In the genomic region with DNA sequence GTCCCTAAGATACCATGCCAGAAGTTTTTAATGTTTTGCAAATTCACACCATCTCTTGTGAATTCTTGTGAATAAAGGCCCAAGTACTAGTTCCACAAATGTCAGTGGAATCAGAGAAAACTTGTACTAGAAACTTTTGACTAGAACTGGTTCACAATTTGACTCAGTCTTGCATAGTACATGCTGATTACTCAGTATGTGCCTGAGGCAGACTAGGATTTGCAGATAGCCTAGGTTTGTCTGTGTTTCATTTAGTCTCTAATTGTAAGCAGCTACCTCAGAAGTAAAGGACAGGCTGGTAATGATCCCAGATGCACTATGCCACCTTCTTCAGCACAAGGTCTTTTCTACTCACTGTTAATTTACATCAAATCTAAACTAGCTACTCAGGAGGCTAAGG, we compare ENCODE assay signal across 16 cellular contexts.
"Had no signal": no experiment of that assay in that cellular context is flagged by ENCODE, and none has a peak within 500 bp of the region (broad histone marks: within the 10 kb centered on the region; RNA-seq: fewer than 3 reads in every experiment).

No MANE protein-coding gene starts in this region.

- H3K27ac Mint-ChIP-seq: activated naive CD8-positive, alpha-beta T cell treated with anti-CD3 and anti-CD28 coated beads, Interleukin-2, amount 10 ng/mL, durations not matched to agents 7 days and 5 days had no signal

- H3K9me3 ChIP-seq: psoas muscle, right lobe of liver, stomach, thoracic aorta had no signal

- H3K9me3 Mint-ChIP-seq: activated naive CD8-positive, alpha-beta T cell treated with anti-CD3 and anti-CD28 coated beads, Interleukin-2, amount 10 ng/mL, durations not matched to agents 7 days and 5 days; neural crest cell had no signal

- DNase-seq: activated gamma-delta T cell; activated naive CD8-positive, alpha-beta T cell treated with anti-CD3 and anti-CD28 coated beads, Interleukin-2, amount 10 ng/mL, durations not matched to agents 7 days and 5 days; aorta; dermis blood vessel endothelial cell; erythroblast; islet precursor cell; psoas muscle; right lobe of liver; stimulated activated CD4-positive, alpha-beta T cell treated with anti-CD3 and anti-CD28 coated beads, Interleukin-4, amount 100 ng/mL, for 4 hours; stimulated activated CD8-positive, alpha-beta memory T cell treated with anti-CD3 and anti-CD28 coated beads, Interleukin-4, amount 100 ng/mL, for 48 hours; stomach had no signal

- H3K4me3 Mint-ChIP-seq: activated naive CD8-positive, alpha-beta T cell treated with anti-CD3 and anti-CD28 coated beads, Interleukin-2, amount 10 ng/mL, durations not matched to agents 7 days and 5 days; neural crest cell had no signal

- H3K27ac ChIP-seq: hepatocyte, psoas muscle, right lobe of liver, stomach, thoracic aorta had no signal

- H3K4me1 ChIP-seq: right lobe of liver had no signal

- H3K4me1 Mint-ChIP-seq: activated naive CD8-positive, alpha-beta T cell treated with anti-CD3 and anti-CD28 coated beads, Interleukin-2, amount 10 ng/mL, durations not matched to agents 7 days and 5 days had no signal

- H3K27me3 ChIP-seq: hepatocyte, right lobe of liver, stomach had no signal

- H3K4me3 ChIP-seq: hepatocyte, psoas muscle, right lobe of liver, smooth muscle cell, stomach, thoracic aorta had no signal

- ATAC-seq: left lobe of liver, psoas muscle, right lobe of liver had no signal

- H3K27me3 Mint-ChIP-seq: activated naive CD8-positive, alpha-beta T cell treated with anti-CD3 and anti-CD28 coated beads, Interleukin-2, amount 10 ng/mL, durations not matched to agents 7 days and 5 days had no signal
